8 cellular contexts compared by ENCODE assay signal in genomic region chr4:8201341-8201781, GRCh38. TPM values are rescaled to one million over a fixed set of nuclear protein-coding genes. Genes with fewer than 3 reads are reported as not detected.
A peak's percentile ranks its signal among the peaks of the same experiment; 100 is the strongest.
DNase-seq lines count a peak whose midpoint lies in the region; ATAC-seq and TF ChIP-seq lines count a peak whose summit lies in the region.

No MANE protein-coding gene starts in this region.

- H2BK15ac ChIP-seq in H9 (ENCODE audit: low read depth, low read length), result no peak overlapping the region

- H2AK5ac ChIP-seq in H9 (ENCODE audit: insufficient read length, low read length), result no peak overlapping the region

- no peak overlapping the region; the same call in 1 of the 2 replicates for H3K14ac ChIP-seq in H9 (ENCODE audit: insufficient read depth, low read length)

- no peak overlapping the region for H3T11ph ChIP-seq in H9 (ENCODE audit: low read length)

- no peak overlapping the region for H3K4me2 ChIP-seq in H9 (ENCODE audit: insufficient read depth, insufficient read length, low read length)

- no peaks in the 10 kb centered on the region for H3K79me1 ChIP-seq in H9 (ENCODE audit: insufficient read depth, low read depth, low read length, poor library complexity, severe bottlenecking)

- ATAC-seq in GM19351 (IDR thresholded peaks at IDR 0.05; ENCODE audit: unreplicated experiment), result peak; percentile 44
- ATAC-seq in HG03432 (IDR thresholded peaks at IDR 0.05; ENCODE audit: unreplicated experiment), result peak; percentile 26
- ATAC-seq in memory B cell (ENCODE audit: low read depth), result peak; percentile 49

- no peak overlapping the region for H4K8ac ChIP-seq in H9 (replicated peaks; ENCODE audit: insufficient read length, low read depth, low read length)

- no peak overlapping the region for H2BK20ac ChIP-seq in H9 (ENCODE audit: low read depth, low read length, poor library complexity, severe bottlenecking)

- H3K36me3 Mint-ChIP-seq in memory B cell (peaks cover 6% of the 10 kb centered on the region), H9 (ENCODE audit: insufficient read depth in 1 of 3, low read depth in 3 of 3) (no peaks in the 10 kb centered on the region)

- no peak overlapping the region for H2AFZ ChIP-seq in H9 (ENCODE audit: low read length)

- peak overlapping the region; percentile 93 for H3K27ac Mint-ChIP-seq in memory B cell
- no peak overlapping the region for H3K27ac Mint-ChIP-seq in H9

- H3K56ac ChIP-seq in H9 (ENCODE audit: insufficient read length, low read depth, low read length), result no peak overlapping the region

- H3K9me3 Mint-ChIP-seq in memory B cell (no peaks in the 10 kb centered on the region), H9 (no peaks in the 10 kb centered on the region)

- no CpG with 5 or more reads among the region's 9 CpGs for WGBS in H9 (ENCODE audit: extremely low coverage, insufficient read length, low lambda C conversion rate)

- no peak overlapping the region for H3K4ac ChIP-seq in H9 (ENCODE audit: low read depth, low read length)

- no peak overlapping the region for H3K18ac ChIP-seq in H9 (ENCODE audit: insufficient read length, low read depth, low read length)

- H2BK5ac ChIP-seq in H9 (ENCODE audit: insufficient read length, low read length), result no peak overlapping the region

- no peaks in the 10 kb centered on the region for H3K27me3 ChIP-seq in H9 (ENCODE audit: insufficient read depth, low read length)

- peak overlapping the region; percentile 99 for H3K4me3 Mint-ChIP-seq in memory B cell
- no peak overlapping the region for H3K4me3 Mint-ChIP-seq in H9

- no peak overlapping the region for H4K91ac ChIP-seq in H9 (ENCODE audit: insufficient read length, low read depth, low read length)

- peak; percentile 57 to 65 for DNase-seq in activated T-cell treated with anti-CD3 and anti-CD28 coated beads, Interleukin-2, amount 50 U/mL, for 48 hours
- DNase-seq in memory B cell (ENCODE audit: low spot score in 2 of 2) (peak; percentile 58 to 68), NCI-H1048 (lab: John Stamatoyannopoulos, UW) (no peak), H9 (no peak), HT-29 (ENCODE audit: low spot score) (no peak), DMS 273 (lab: John Stamatoyannopoulos, UW; ENCODE audit: unreplicated experiment) (no peak)

- H3K23me2 ChIP-seq in H9 (ENCODE audit: insufficient read length, low read depth, low read length, poor library complexity, severe bottlenecking), result no peaks in the 10 kb centered on the region

- H3K4me1 Mint-ChIP-seq in memory B cell (peaks cover 54% of the 10 kb centered on the region), H9 (0 out of 4 replicates have a peak, but pooled peaks cover 2% of the 10 kb centered on the region in 2 experiments)

- H3K9ac ChIP-seq in H9 (ENCODE audit: extremely low read depth, insufficient read length, low read length), result no peak overlapping the region

- no peak overlapping the region for H3K27ac ChIP-seq in H9 (ENCODE audit: insufficient read length, low read depth, low read length)

- no peaks in the 10 kb centered on the region for H3K4me1 ChIP-seq in H9 (ENCODE audit: insufficient read depth, low read length)

- TF ChIP-seq CTCF in H9 (conservative IDR thresholded peaks at IDR 0.05), result no peak

- H3K27me3 Mint-ChIP-seq in memory B cell, result no peaks in the 10 kb centered on the region
- peaks cover 1% of the 10 kb centered on the region for H3K27me3 Mint-ChIP-seq in H9 (ENCODE audit: low read depth)

- no peak overlapping the region for H3K23ac ChIP-seq in H9 (ENCODE audit: insufficient read length, low read depth, low read length)

- no peak overlapping the region for H2BK120ac ChIP-seq in H9 (ENCODE audit: low read depth, low read length, poor library complexity, severe bottlenecking)

- H3K9me3 ChIP-seq in H9 (ENCODE audit: control insufficient read depth, low read depth, low read length), result no peaks in the 10 kb centered on the region

- no peak overlapping the region for H2BK12ac ChIP-seq in H9 (ENCODE audit: insufficient read length, low read depth, low read length)

- no peak overlapping the region for H4K5ac ChIP-seq in H9 (ENCODE audit: insufficient read length, low read depth, low read length)

- no peaks in the 10 kb centered on the region for H3K79me2 ChIP-seq in H9 (ENCODE audit: insufficient read depth, low read length)

- no peaks in the 10 kb centered on the region for H4K20me1 ChIP-seq in H9 (ENCODE audit: control insufficient read depth, insufficient read depth, insufficient read length)

RNA-seq across cellular contexts. Expression of gene SH3TC1, which starts 2.3 kb away (rescaled TPM):
- 0.39 and 0.74 TPM in 2 replicates for total RNA-seq in H9 (2021)
- 22.6 and 32.0 TPM in 2 replicates for total RNA-seq in HT-29 (2014; rRNA removed; shearing (Covaris generic))

RNA-seq across cellular contexts. Expression of gene ABLIM2, which starts 42.7 kb away (rescaled TPM):
- total RNA-seq in H9 (2021), result 0.90 and 1.0 TPM in 2 replicates
- 0.13 TPM in 1 of 2 replicates, not detected in the other for total RNA-seq in HT-29 (2014; rRNA removed; shearing (Covaris generic))

Comparison
In these comparisons a context has a peak if more than half of its experiments do, and no peak if none do; other contexts are left out.
1. DNase-seq: peak in activated T-cell treated with anti-CD3 and anti-CD28 coated beads, Interleukin-2, amount 50 U/mL, for 48 hours (2 of 2) and memory B cell (2 of 2); none in NCI-H1048 (single experiment), H9 (single experiment), HT-29 (single experiment) and DMS 273 (single experiment).
2. RNA of gene SH3TC1, which starts 2.3 kb away (total RNA-seq): 22.6 to 32.0 TPM in HT-29; 0.39 to 0.74 TPM in H9; every median in the first group is over 10 times any median in the second.
3. Peak in every context shown above with its lines, with median percentiles within 50 percentile points of each other: ATAC-seq.